ENCODE assay signal across 16 cellular contexts in the genomic region with DNA sequence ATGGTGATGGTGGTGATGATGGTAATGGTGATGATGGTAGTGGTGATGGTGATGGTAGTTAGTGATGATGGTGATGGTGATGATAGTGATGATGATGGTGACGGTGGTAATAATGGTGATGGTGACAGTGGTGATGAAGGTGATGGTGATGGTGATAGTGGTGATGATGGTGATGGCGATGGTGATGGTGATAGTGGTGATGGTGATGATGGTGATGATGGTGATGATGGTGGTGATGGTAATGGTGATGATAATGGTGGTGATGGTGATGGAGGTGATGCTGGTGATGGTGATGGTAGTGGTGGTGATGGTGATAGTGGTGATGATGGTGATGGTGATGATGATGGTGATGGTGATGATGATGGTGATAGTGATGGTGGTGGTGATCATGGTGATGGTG.
A peak's percentile ranks its signal among the peaks of the same experiment; 100 is the strongest.
DNase-seq lines count a peak whose midpoint lies in the region; ATAC-seq, FAIRE-seq and TF ChIP-seq lines count a peak whose summit lies in the region.
"Had no signal": no experiment of that assay in that cellular context is flagged by ENCODE, and none has a peak within 500 bp of the region (broad histone marks: within the 10 kb centered on the region; RNA-seq: fewer than 3 reads in every experiment).

No MANE protein-coding gene starts in this region.

- intact Hi-C loops in K562 (cut with micrococcal nuclease), result no loop called here

- H3K9me3 ChIP-seq in K562 (replicated peaks; ENCODE audit: control insufficient read depth, insufficient read depth, low read depth, low read length) (no peaks in the 10 kb centered on the region; the same call in none of the 2 replicates), stomach smooth muscle (ENCODE audit: control insufficient read depth in 2 of 2, low read length in 2 of 2) (no peaks in the 10 kb centered on the region)
- H3K9me3 ChIP-seq: BE2C had no signal

- CTCF ChIA-PET in HEK293T (lab: Yijun Ruan, JAX) (no interaction called here), K562 (lab: Yijun Ruan, JAX; ENCODE audit: low intra/inter-chr PET ratio) (no interaction called here), GM10248 (lab: Yijun Ruan, JAX) (no interaction called here)

- TF ChIP-seq CTCF in K562 (IDR thresholded peaks at IDR 0.05 in 2 of 3, conservative IDR thresholded peaks at IDR 0.05 in 1 of 3; ENCODE audit: insufficient read depth in 2 of 3, low read depth in 1 of 3, low read length in 3 of 3) (no peak), GM10248 (IDR thresholded peaks at IDR 0.05; ENCODE audit: control extremely low read depth, extremely low read depth, low read depth, missing control alignments) (no peak)

- H3K9ac ChIP-seq in K562 (ENCODE audit: insufficient read depth in 1 of 2, low read depth in 2 of 2, low read length in 2 of 2) (no peak overlapping the region), stomach smooth muscle (ENCODE audit: low read length in 2 of 2) (no peak overlapping the region)
- H3K9ac ChIP-seq: GM23248 had no signal

- H3K27ac ChIP-seq in K562 (ENCODE audit: extremely low read depth, low read depth, low read length) (no peak overlapping the region), stomach smooth muscle (ENCODE audit: low read length) (peak overlapping the region; percentile 49)
- H3K27ac ChIP-seq: C4-2B, GM23248 had no signal

- peaks cover 18 to 41% of the 10 kb centered on the region in 2 experiments for H3K27me3 ChIP-seq in K562 (ENCODE audit: control insufficient read depth in 2 of 2, insufficient read depth in 2 of 2, low read length in 2 of 2)
- H3K27me3 ChIP-seq in stomach smooth muscle (ENCODE audit: control insufficient read depth in 1 of 2, insufficient read depth in 2 of 2, low read length in 2 of 2), result no peaks in the 10 kb centered on the region
- H3K27me3 ChIP-seq: BE2C had no signal

- no peak for TF ChIP-seq EP300 in K562 (IDR thresholded peaks at IDR 0.05; ENCODE audit: low read length)

- no peaks in the 10 kb centered on the region for H3K79me2 ChIP-seq in K562 (ENCODE audit: control insufficient read depth, insufficient read depth, low read length)

- 0 out of 2 replicates have a peak, but pooled peaks cover 1% of the 10 kb centered on the region for H4K20me1 ChIP-seq in K562 (replicated peaks; ENCODE audit: control insufficient read depth, insufficient read depth, low read length)

- POLR2A ChIA-PET in HEK293T (lab: Yijun Ruan, JAX), result no interaction called here
- POLR2A ChIA-PET in K562 (lab: Yijun Ruan, JAX), result interaction anchor here (0.6 kb wide), 1 partner anchor 1241 kb away, joined by 3 read pairs; no protein-coding TSS in a partner anchor
- POLR2A ChIA-PET in GM10248 (lab: Yijun Ruan, JAX), result no interaction called here

- BruUV-seq in K562 (replicated peaks; lab: Mats Ljungman, UMichigan), result no TSS peak

- DNase-seq in GM12891 (ENCODE audit: insufficient read length, low spot score) (no peak), HEK293T (ENCODE audit: extremely low spot score) (no peak), K562 (ENCODE audit: extremely low read depth in 1 of 4, low spot score in 3 of 4) (no peak), GM10248 (ENCODE audit: extremely low spot score) (no peak)
- DNase-seq: BE2C; CD4-positive, alpha-beta memory T cell; DMS79 treated with DMSO at 0.1 percent for 48 hours; Karpas-422 had no signal

- in situ Hi-C loops in K562 (cut with MboI), result no loop called here

- H3K36me3 ChIP-seq in K562 (ENCODE audit: control insufficient read depth, insufficient read depth, low read length) (no peaks in the 10 kb centered on the region), stomach smooth muscle (ENCODE audit: control insufficient read depth in 2 of 2, insufficient read depth in 2 of 2, low read length in 2 of 2) (no peaks in the 10 kb centered on the region)
- H3K36me3 ChIP-seq: BE2C had no signal

- FAIRE-seq in GM12891 (lab: Jason Lieb, UNC), result peak; percentile 84
- FAIRE-seq in K562 (lab: Jason Lieb, UNC), result peak; percentile 11
- FAIRE-seq: A204.1, G401.6, GM18507 had no signal

- TF ChIP-seq POLR2A in GM12891 (IDR thresholded peaks at IDR 0.05; ENCODE audit: low read depth, low read length) (no peak), K562 (conservative IDR thresholded peaks at IDR 0.05) (no peak)

- no peak overlapping the region for H3K4me2 ChIP-seq in K562 (ENCODE audit: insufficient read depth, low read length)

- H3K9me1 ChIP-seq in K562 (ENCODE audit: control insufficient read depth, insufficient read depth, low read length), result peaks cover 3% of the 10 kb centered on the region

- H3K4me3 ChIP-seq in K562, result no peak overlapping the region
- H3K4me3 ChIP-seq in stomach smooth muscle (ENCODE audit: low read length in 2 of 2), result no peak overlapping the region
- H3K4me3 ChIP-seq: GM23248 had no signal

- no peak for ATAC-seq in K562
- ATAC-seq in GM21528 (IDR thresholded peaks at IDR 0.05; ENCODE audit: low FRiP score, unreplicated experiment), result no peak
- ATAC-seq in HG03280 (IDR thresholded peaks at IDR 0.05; ENCODE audit: unreplicated experiment), result no peak

- no peaks in the 10 kb centered on the region for H3K4me1 ChIP-seq in K562 (replicated peaks in 1 of 2; ENCODE audit: control insufficient read depth in 2 of 2, insufficient read depth in 2 of 2, low read length in 2 of 2)
- H3K4me1 ChIP-seq in stomach smooth muscle (ENCODE audit: control insufficient read depth, insufficient read depth, low read length), result peaks cover 19% of the 10 kb centered on the region
- H3K4me1 ChIP-seq: BE2C had no signal

- no peak overlapping the region for H2AFZ ChIP-seq in K562 (ENCODE audit: low read depth, low read length)
- H2AFZ ChIP-seq: GM23248 had no signal

- no peak for TF ChIP-seq RAD21 in K562 (CRISPR knock-in tag; conservative IDR thresholded peaks at IDR 0.05 in 1 of 2, IDR thresholded peaks at IDR 0.05 in 1 of 2)

- WGBS in K562 (ENCODE audit: insufficient coverage, low coverage, missing lambda C conversion rate), result 0% methylated on average over 2 of the region's 2 CpGs

TF ChIP-seq in GM12891, 5 proteins besides CTCF, POLR2A, EP300 and RAD21:
- TF ChIP-seq PAX5 (IDR thresholded peaks at IDR 0.05; ENCODE audit: insufficient read depth, low read length, severe bottlenecking) (no peak), POU2F2 (IDR thresholded peaks at IDR 0.05; ENCODE audit: low read depth, low read length) (no peak), POLR2AphosphoS5 (IDR thresholded peaks at IDR 0.05; ENCODE audit: low read depth, low read length) (no peak), TAF1 (IDR thresholded peaks at IDR 0.05; ENCODE audit: low read depth, low read length) (no peak), SPI1 (IDR thresholded peaks at IDR 0.05; ENCODE audit: low read depth, low read length) (no peak)

TF ChIP-seq in HEK293T, 16 proteins besides CTCF, POLR2A, EP300 and RAD21:
- TF ChIP-seq ZNF384 (IDR thresholded peaks at IDR 0.05) (no peak), LEF1 (IDR thresholded peaks at IDR 0.05; ENCODE audit: borderline replicate concordance) (no peak), ELF4 (IDR thresholded peaks at IDR 0.05) (no peak), ARNT (IDR thresholded peaks at IDR 0.05) (no peak), CTBP1 (IDR thresholded peaks at IDR 0.05; ENCODE audit: borderline replicate concordance) (peak; percentile 24; the same call in 1 of the 2 replicates), SP1 (IDR thresholded peaks at IDR 0.05) (no peak), HDGF (IDR thresholded peaks at IDR 0.05; ENCODE audit: borderline replicate concordance) (no peak), FOXA1 (IDR thresholded peaks at IDR 0.05) (no peak), FOXK2 (IDR thresholded peaks at IDR 0.05) (no peak), TARDBP (IDR thresholded peaks at IDR 0.05) (peak; percentile 43; the same call in 1 of the 2 replicates), BHLHE40 (IDR thresholded peaks at IDR 0.05; ENCODE audit: borderline replicate concordance) (no peak), FOXM1 (IDR thresholded peaks at IDR 0.05; ENCODE audit: borderline replicate concordance) (no peak)
- TF ChIP-seq, protein P1, sequence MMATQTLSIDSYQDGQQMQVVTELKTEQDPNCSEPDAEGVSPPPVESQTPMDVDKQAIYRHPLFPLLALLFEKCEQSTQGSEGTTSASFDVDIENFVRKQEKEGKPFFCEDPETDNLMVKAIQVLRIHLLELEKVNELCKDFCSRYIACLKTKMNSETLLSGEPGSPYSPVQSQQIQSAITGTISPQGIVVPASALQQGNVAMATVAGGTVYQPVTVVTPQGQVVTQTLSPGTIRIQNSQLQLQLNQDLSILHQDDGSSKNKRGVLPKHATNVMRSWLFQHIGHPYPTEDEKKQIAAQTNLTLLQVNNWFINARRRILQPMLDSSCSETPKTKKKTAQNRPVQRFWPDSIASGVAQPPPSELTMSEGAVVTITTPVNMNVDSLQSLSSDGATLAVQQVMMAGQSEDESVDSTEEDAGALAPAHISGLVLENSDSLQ (IDR thresholded peaks at IDR 0.05), result no peak

TF ChIP-seq in K562, 482 proteins besides CTCF, POLR2A, EP300 and RAD21 (continues in another document):
- TF ChIP-seq NRF1 (conservative IDR thresholded peaks at IDR 0.05 in 1 of 2, IDR thresholded peaks at IDR 0.05 in 1 of 2) (no peak), KDM1A (IDR thresholded peaks at IDR 0.05) (peak; percentile 70 to 81; a peak in 3 of 4 replicates), EHMT2 (IDR thresholded peaks at IDR 0.05) (peak; percentile 68; the same call in 1 of the 2 replicates), TSC22D4 (tag; IDR thresholded peaks at IDR 0.05) (peak; percentile 94; the same call in 1 of the 2 replicates), CREM (IDR thresholded peaks at IDR 0.05; ENCODE audit: low read depth) (no peak), HDAC1 (IDR thresholded peaks at IDR 0.05) (peak in 1 of 2 experiments; percentile 82; a peak in 2 of 4 replicates)
- TF ChIP-seq, protein P2, sequence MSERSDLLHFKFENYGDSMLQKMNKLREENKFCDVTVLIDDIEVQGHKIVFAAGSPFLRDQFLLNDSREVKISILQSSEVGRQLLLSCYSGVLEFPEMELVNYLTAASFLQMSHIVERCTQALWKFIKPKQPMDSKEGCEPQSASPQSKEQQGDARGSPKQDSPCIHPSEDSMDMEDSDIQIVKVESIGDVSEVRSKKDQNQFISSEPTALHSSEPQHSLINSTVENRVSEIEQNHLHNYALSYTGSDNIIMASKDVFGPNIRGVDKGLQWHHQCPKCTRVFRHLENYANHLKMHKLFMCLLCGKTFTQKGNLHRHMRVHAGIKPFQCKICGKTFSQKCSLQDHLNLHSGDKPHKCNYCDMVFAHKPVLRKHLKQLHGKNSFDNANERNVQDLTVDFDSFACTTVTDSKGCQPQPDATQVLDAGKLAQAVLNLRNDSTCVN (CRISPR knock-in tag; IDR thresholded peaks at IDR 0.05), result 0 out of 2 replicates have a peak, but pooled peaks have one; percentile 25
- TF ChIP-seq, protein P3, sequence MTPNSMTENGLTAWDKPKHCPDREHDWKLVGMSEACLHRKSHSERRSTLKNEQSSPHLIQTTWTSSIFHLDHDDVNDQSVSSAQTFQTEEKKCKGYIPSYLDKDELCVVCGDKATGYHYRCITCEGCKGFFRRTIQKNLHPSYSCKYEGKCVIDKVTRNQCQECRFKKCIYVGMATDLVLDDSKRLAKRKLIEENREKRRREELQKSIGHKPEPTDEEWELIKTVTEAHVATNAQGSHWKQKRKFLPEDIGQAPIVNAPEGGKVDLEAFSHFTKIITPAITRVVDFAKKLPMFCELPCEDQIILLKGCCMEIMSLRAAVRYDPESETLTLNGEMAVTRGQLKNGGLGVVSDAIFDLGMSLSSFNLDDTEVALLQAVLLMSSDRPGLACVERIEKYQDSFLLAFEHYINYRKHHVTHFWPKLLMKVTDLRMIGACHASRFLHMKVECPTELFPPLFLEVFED (CRISPR knock-in tag; conservative IDR thresholded peaks at IDR 0.05), result peak; percentile 68; the same call in 1 of the 2 replicates
